15 cellular contexts compared by ENCODE assay signal in genomic region chr4:115834441-115834840, GRCh38.
"Had no signal": no experiment of that assay in that cellular context is flagged by ENCODE, and none has a peak within 500 bp of the region (broad histone marks: within the 10 kb centered on the region; RNA-seq: fewer than 3 reads in every experiment).

No MANE protein-coding gene starts in this region.

- H3K27ac ChIP-seq: brain microvascular endothelial cell, esophagus squamous epithelium, left ventricle myocardium inferior, parathyroid adenoma, stomach, uterus had no signal

- H3K9me3 ChIP-seq: uterus had no signal

- H3K79me2 ChIP-seq: parathyroid adenoma had no signal

- H3K27me3 ChIP-seq: brain microvascular endothelial cell, esophagus squamous epithelium, stomach, uterus had no signal

- H3K36me3 ChIP-seq: brain microvascular endothelial cell, esophagus squamous epithelium, left ventricle myocardium inferior, stomach, uterus had no signal

- ATAC-seq: activated CD4-positive, CD25-positive, alpha-beta regulatory T cell treated with anti-CD3 and anti-CD28 coated beads, Interleukin-2, amount 50 U/mL, for 24 hours had no signal

- DNase-seq: activated CD4-positive, alpha-beta T cell treated with anti-CD3 and anti-CD28 coated beads, Interleukin-2, amount 50 U/mL, for 4 hours; activated effector memory CD4-positive, alpha-beta T cell treated with Interleukin-2 at 50 U/mL for 16 hours; activated naive CD8-positive, alpha-beta T cell treated with anti-CD3 and anti-CD28 coated beads for 36 hours; activated T-cell treated with anti-CD3 and anti-CD28 coated beads, Interleukin-2, amount 50 U/mL, for 1 hour; brain microvascular endothelial cell; cerebellar nuclear complex; esophagus squamous epithelium; foreskin fibroblast; left ventricle myocardium inferior; mesenchymal stem cell; stimulated activated CD4-positive, alpha-beta T cell treated with anti-CD3 and anti-CD28 coated beads, Interleukin-4, amount 100 ng/mL, for 4 hours; stomach; uterus had no signal

- H2AFZ ChIP-seq: parathyroid adenoma had no signal

- H3K9ac ChIP-seq: parathyroid adenoma had no signal

- H3K4me1 ChIP-seq: esophagus squamous epithelium, left ventricle myocardium inferior, parathyroid adenoma, stomach, uterus had no signal

- H3K4me3 ChIP-seq: esophagus squamous epithelium, left ventricle myocardium inferior, stomach, uterus had no signal
